ENCODE assay signal across 1 cellular context in genomic region chr2:219308142-219309093, GRCh38.
A peak's percentile ranks its signal among the peaks of the same experiment; 100 is the strongest.
TF ChIP-seq lines count a peak whose summit lies in the region.

No MANE protein-coding gene starts in this region.

TF ChIP-seq in K562, 482 proteins besides CTCF, POLR2A, EP300 and RAD21 (continued from another document):
- TF ChIP-seq ILK (tag; IDR thresholded peaks at IDR 0.05; ENCODE audit: borderline replicate concordance, low read depth) (no peak), SAP30 (IDR thresholded peaks at IDR 0.05; ENCODE audit: borderline replicate concordance, insufficient read depth, low read depth, low read length, poor library complexity, severe bottlenecking) (peak; percentile 79), NFE2 (IDR thresholded peaks at IDR 0.05; ENCODE audit: low read depth) (peak; percentile 62), MYC (IDR thresholded peaks at IDR 0.05; ENCODE audit: low read depth, low read length) (0 out of 2 replicates have a peak, but pooled peaks have one; percentile 11), MYC (CRISPR knock-in tag; IDR thresholded peaks at IDR 0.05; ENCODE audit: borderline replicate concordance, low read depth) (no peak), E2F6 (IDR thresholded peaks at IDR 0.05; ENCODE audit: borderline replicate concordance in 1 of 2, extremely low read depth in 1 of 2, insufficient read depth in 1 of 2, insufficient read length in 1 of 2, low read depth in 1 of 2, low read length in 1 of 2, poor library complexity in 1 of 2, severe bottlenecking in 1 of 2) (no peak), CBFA2T3 (IDR thresholded peaks at IDR 0.05) (0 out of 2 replicates have a peak, but pooled peaks have one; percentile 28)
TF ChIP-seq in K562: peak in this region for 60.
